Comparison of ENCODE assay signal across 21 cellular contexts in genomic region chr10:96627292-96627691, GRCh38. TPM values are rescaled to one million over a fixed set of nuclear protein-coding genes. Genes with fewer than 3 reads are reported as not detected.
A peak's percentile ranks its signal among the peaks of the same experiment; 100 is the strongest.
DNase-seq lines count a peak whose midpoint lies in the region; ATAC-seq and TF ChIP-seq lines count a peak whose summit lies in the region.
"Had no signal": no experiment of that assay in that cellular context is flagged by ENCODE, and none has a peak within 500 bp of the region (broad histone marks: within the 10 kb centered on the region; RNA-seq: fewer than 3 reads in every experiment).

No MANE protein-coding gene starts in this region.

- intact Hi-C loops in natural killer cell (cut with micrococcal nuclease): no loop called here

- H3K4me1 Mint-ChIP-seq in natural killer cell: peaks cover 0 to 12% of the 10 kb centered on the region in 2 donors
- H3K4me1 Mint-ChIP-seq in natural killer cell treated with Interleukin-12 subunit alpha and Interleukin-12 subunit beta and Interleukin-15 and Interleukin-18, amount 100 ng/mL, for 72 hours (ENCODE audit: low read depth in 2 of 2): peaks cover 18 to 19% of the 10 kb centered on the region in 2 donors
- peaks cover 10% of the 10 kb centered on the region for H3K4me1 Mint-ChIP-seq in memory B cell
- H3K4me1 Mint-ChIP-seq in stimulated activated memory B cell treated with anti-CD40 and anti-IgM and Interleukin-4, amounts not matched to agents 10 μg/mL and 1 μg/mL and 100 μg/mL, for 72 hours: no peaks in the 10 kb centered on the region
- H3K4me1 Mint-ChIP-seq: CD14-positive monocyte; CD8-positive, alpha-beta memory T cell had no signal

- no peak overlapping the region for H3K4me3 Mint-ChIP-seq in natural killer cell
- no peak overlapping the region for H3K4me3 Mint-ChIP-seq in natural killer cell treated with Interleukin-12 subunit alpha and Interleukin-12 subunit beta and Interleukin-15 and Interleukin-18, amount 100 ng/mL, for 72 hours
- no peak overlapping the region for H3K4me3 Mint-ChIP-seq in memory B cell
- no peak overlapping the region for H3K4me3 Mint-ChIP-seq in stimulated activated memory B cell treated with anti-CD40 and anti-IgM and Interleukin-4, amounts not matched to agents 10 μg/mL and 1 μg/mL and 100 μg/mL, for 72 hours
- H3K4me3 Mint-ChIP-seq: CD14-positive monocyte; CD4-positive, alpha-beta T cell; CD8-positive, alpha-beta memory T cell; HFFc6 had no signal

- H3K27ac Mint-ChIP-seq in natural killer cell (peak overlapping the region; percentile 22 to 43), memory B cell (peak overlapping the region; percentile 32)
- H3K27ac Mint-ChIP-seq in natural killer cell treated with Interleukin-12 subunit alpha and Interleukin-12 subunit beta and Interleukin-15 and Interleukin-18, amount 100 ng/mL, for 72 hours: peak overlapping the region in 1 of 2 donors; percentile 3
- H3K27ac Mint-ChIP-seq in stimulated activated memory B cell treated with anti-CD40 and anti-IgM and Interleukin-4, amounts not matched to agents 10 μg/mL and 1 μg/mL and 100 μg/mL, for 72 hours: peak overlapping the region; percentile 40
- H3K27ac Mint-ChIP-seq: CD4-positive, alpha-beta T cell; HFFc6 had no signal

- DNase-seq in natural killer cell (no peak), memory B cell (ENCODE audit: low spot score in 2 of 2) (no peak), WERI-Rb-1 (no peak), substantia nigra (lab: John Stamatoyannopoulos, UW) (no peak)
- no peak for DNase-seq in natural killer cell treated with Interleukin-12 subunit alpha and Interleukin-12 subunit beta and Interleukin-15 and Interleukin-18, amount 100 ng/mL, for 72 hours (ENCODE audit: low spot score)
- DNase-seq: 8988T; AML-193; BE2C; CD4-positive, alpha-beta T cell; DMS 273 treated with DMSO at 0.1 percent for 48 hours; DMS79; EL; GDM1; GOT3; HFFc6 had no signal

- H3K9me3 Mint-ChIP-seq in natural killer cell (no peaks in the 10 kb centered on the region), memory B cell (no peaks in the 10 kb centered on the region)
- H3K9me3 Mint-ChIP-seq in natural killer cell treated with Interleukin-12 subunit alpha and Interleukin-12 subunit beta and Interleukin-15 and Interleukin-18, amount 100 ng/mL, for 72 hours: no peaks in the 10 kb centered on the region
- H3K9me3 Mint-ChIP-seq in stimulated activated memory B cell treated with anti-CD40 and anti-IgM and Interleukin-4, amounts not matched to agents 10 μg/mL and 1 μg/mL and 100 μg/mL, for 72 hours: no peaks in the 10 kb centered on the region
- H3K9me3 Mint-ChIP-seq: CD14-positive monocyte; CD4-positive, alpha-beta T cell; CD8-positive, alpha-beta memory T cell; HFFc6 had no signal

- H3K36me3 ChIP-seq in WERI-Rb-1: no peaks in the 10 kb centered on the region
- H3K36me3 ChIP-seq: BE2C, HAP-1 had no signal

- no peaks in the 10 kb centered on the region for H3K27me3 ChIP-seq in WERI-Rb-1 (ENCODE audit: insufficient read depth, low read depth, severe bottlenecking)
- H3K27me3 ChIP-seq: BE2C; BLaER1 treated with 17β-estradiol and CSF1 and Interleukin-3, amounts not matched to agents 10 nM and 100 nM had no signal

- no peak overlapping the region for H3K27ac ChIP-seq in WERI-Rb-1
- no peak overlapping the region for H3K27ac ChIP-seq in substantia nigra (ENCODE audit: low read depth, low read length, poor library complexity, severe bottlenecking)
- H3K27ac ChIP-seq: A549; BLaER1 treated with 17β-estradiol and CSF1 and Interleukin-3, amounts not matched to agents 10 nM and 100 nM had no signal

- H3K36me3 Mint-ChIP-seq in natural killer cell (peaks cover 4% of the 10 kb centered on the region), memory B cell (peaks cover 40% of the 10 kb centered on the region)
- H3K36me3 Mint-ChIP-seq in natural killer cell treated with Interleukin-12 subunit alpha and Interleukin-12 subunit beta and Interleukin-15 and Interleukin-18, amount 100 ng/mL, for 72 hours: peaks cover 24% of the 10 kb centered on the region
- peaks cover 66% of the 10 kb centered on the region for H3K36me3 Mint-ChIP-seq in stimulated activated memory B cell treated with anti-CD40 and anti-IgM and Interleukin-4, amounts not matched to agents 10 μg/mL and 1 μg/mL and 100 μg/mL, for 72 hours

- no peak for ATAC-seq in natural killer cell
- ATAC-seq in natural killer cell treated with Interleukin-12 subunit alpha and Interleukin-12 subunit beta and Interleukin-15 and Interleukin-18, amount 100 ng/mL, for 72 hours: no peak
- no peak for ATAC-seq in memory B cell (ENCODE audit: low read depth)
- ATAC-seq in stimulated activated memory B cell treated with anti-CD40 and anti-IgM and Interleukin-4, amounts not matched to agents 10 μg/mL and 1 μg/mL and 100 μg/mL, for 72 hours: no peak

- H3K9me3 ChIP-seq in WERI-Rb-1 (ENCODE audit: severe bottlenecking): no peaks in the 10 kb centered on the region
- H3K9me3 ChIP-seq: A549; BE2C; BLaER1 treated with 17β-estradiol and CSF1 and Interleukin-3, amounts not matched to agents 10 nM and 100 nM; HAP-1 had no signal

- H3K27me3 Mint-ChIP-seq in natural killer cell (ENCODE audit: low read depth in 2 of 2): no peaks in the 10 kb centered on the region
- no peaks in the 10 kb centered on the region for H3K27me3 Mint-ChIP-seq in natural killer cell treated with Interleukin-12 subunit alpha and Interleukin-12 subunit beta and Interleukin-15 and Interleukin-18, amount 100 ng/mL, for 72 hours
- H3K27me3 Mint-ChIP-seq in memory B cell: no peaks in the 10 kb centered on the region
- no peaks in the 10 kb centered on the region for H3K27me3 Mint-ChIP-seq in stimulated activated memory B cell treated with anti-CD40 and anti-IgM and Interleukin-4, amounts not matched to agents 10 μg/mL and 1 μg/mL and 100 μg/mL, for 72 hours
- H3K27me3 Mint-ChIP-seq: CD4-positive, alpha-beta T cell; CD8-positive, alpha-beta memory T cell had no signal

- H3K4me3 ChIP-seq in WERI-Rb-1 (ENCODE audit: low read depth, low read length): no peak overlapping the region
- H3K4me3 ChIP-seq: A549; BLaER1 treated with 17β-estradiol and CSF1 and Interleukin-3, amounts not matched to agents 10 nM and 100 nM; HAP-1 had no signal

- TF ChIP-seq CTCF in natural killer cell (IDR thresholded peaks at IDR 0.05): no peak
- TF ChIP-seq CTCF in WERI-Rb-1 (IDR thresholded peaks at IDR 0.05; ENCODE audit: low read depth, low read length): no peak

RNA-seq across cellular contexts. Expression of gene TM9SF3, which starts 40.5 kb away (rescaled TPM):
- total RNA-seq in natural killer cell: 100 to 1,000 TPM; 113 to 119 (median 117) TPM
- 100 to 1,000 TPM in 1 of 2 donors, 10 to 100 TPM in 1; 73.0 to 104 TPM for total RNA-seq in natural killer cell treated with Interleukin-12 subunit alpha and Interleukin-12 subunit beta and Interleukin-15 and Interleukin-18, amount 100 ng/mL, for 72 hours
